In the genomic region with DNA sequence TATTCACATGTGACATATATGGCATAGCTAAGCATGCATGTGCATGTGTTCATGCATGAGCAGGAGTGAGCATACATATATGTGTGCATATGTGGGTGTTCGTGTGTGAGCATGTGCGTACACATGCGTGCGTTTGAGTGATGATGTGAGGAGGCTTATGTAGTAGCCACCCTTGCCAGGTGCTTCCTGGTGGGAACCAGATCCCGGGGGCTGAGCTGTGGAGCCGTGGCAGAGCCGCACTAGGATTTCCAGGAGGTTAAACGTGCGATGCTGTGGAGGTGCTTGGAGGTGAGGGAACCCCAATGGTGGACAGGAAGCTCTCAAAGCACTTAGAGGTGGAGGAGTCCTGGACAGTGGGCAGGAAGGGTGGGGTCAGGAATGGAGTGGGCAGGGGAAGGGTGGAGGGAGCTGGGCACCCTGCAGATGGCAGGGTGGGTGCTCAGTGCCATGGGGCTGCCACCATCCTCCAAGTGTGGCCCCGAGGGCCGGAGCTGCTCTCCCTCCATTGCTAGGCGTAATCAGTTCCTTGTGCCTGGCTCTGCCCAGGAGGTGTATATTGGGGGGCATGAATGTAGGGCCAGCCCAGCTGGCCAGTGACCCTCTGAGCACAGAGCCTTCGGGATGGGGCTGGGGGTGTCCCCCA, we compare ENCODE assay signal across 30 cellular contexts. TPM values are rescaled to one million over a fixed set of nuclear protein-coding genes. Genes with fewer than 3 reads are reported as not detected.
DNase-seq lines count a peak whose midpoint lies in the region; ATAC-seq, FAIRE-seq and TF ChIP-seq lines count a peak whose summit lies in the region.
"Had no signal": no experiment of that assay in that cellular context is flagged by ENCODE, and none has a peak within 500 bp of the region (broad histone marks: within the 10 kb centered on the region; RNA-seq: fewer than 3 reads in every experiment).

No MANE protein-coding gene starts in this region.

- no peaks in the 10 kb centered on the region for H3K36me3 Mint-ChIP-seq in activated CD8-positive, alpha-beta memory T cell treated with anti-CD3 and anti-CD28 coated beads, Interleukin-2, amount 10 ng/mL, durations not matched to agents 7 days and 5 days
- no peaks in the 10 kb centered on the region for H3K36me3 Mint-ChIP-seq in stimulated activated effector memory CD8-positive, alpha-beta T cell treated with anti-CD3 and anti-CD28 coated beads, Interleukin-12 subunit alpha, Interleukin-12 subunit beta, amount 100 ng/mL, for 72 hours
- H3K36me3 Mint-ChIP-seq: IgD-negative memory B cell, memory B cell had no signal

- H3K4me2 ChIP-seq in GM12878 (ENCODE audit: control insufficient read depth, insufficient read depth) = no peak overlapping the region

- no TSS peak for BruUV-seq in GM12878 (replicated peaks; lab: Mats Ljungman, UMichigan)

- intact Hi-C loops in GM12878 (cut with micrococcal nuclease; ENCODE audit: unreplicated experiment) (no loop called here), lower lobe of right lung (cut with DNase I) (no loop called here)

- TF ChIP-seq CTCF in GM12878 (IDR thresholded peaks at IDR 0.05 in 2 of 3, conservative IDR thresholded peaks at IDR 0.05 in 1 of 3; ENCODE audit: control insufficient read depth in 2 of 3, extremely low read depth in 1 of 3, insufficient read depth in 1 of 3, low read depth in 3 of 3, low read length in 3 of 3) (no peak), lower lobe of right lung (IDR thresholded peaks at IDR 0.05) (no peak)

- H3K4me3 ChIP-seq in GM12878 (no peak overlapping the region), lower lobe of right lung (no peak overlapping the region), MG63 (no peak overlapping the region)
- H3K4me3 ChIP-seq: colonic mucosa, esophagus muscularis mucosa, gastroesophageal sphincter, ovary had no signal

- H4K20me1 ChIP-seq in GM12878 (ENCODE audit: control insufficient read depth, insufficient read depth) = no peaks in the 10 kb centered on the region

- H3K4me3 Mint-ChIP-seq in activated CD8-positive, alpha-beta memory T cell treated with anti-CD3 and anti-CD28 coated beads, Interleukin-2, amount 10 ng/mL, durations not matched to agents 7 days and 5 days = no peak overlapping the region
- H3K4me3 Mint-ChIP-seq in stimulated activated effector memory CD8-positive, alpha-beta T cell treated with anti-CD3 and anti-CD28 coated beads, Interleukin-12 subunit alpha, Interleukin-12 subunit beta, amount 100 ng/mL, for 72 hours = no peak overlapping the region
- H3K4me3 Mint-ChIP-seq: activated naive CD8-positive, alpha-beta T cell treated with anti-CD3 and anti-CD28 coated beads, Interleukin-2, amount 50 U/mL, for 24 hours; brain; IgD-negative memory B cell; memory B cell; stimulated activated naive CD8-positive, alpha-beta T cell treated with anti-CD3 and anti-CD28 coated beads, Interleukin-15, Interleukin-2, amounts not matched to agents 100 ng/mL and 50 ng/mL, for 24 hours had no signal

- DNase-seq in activated CD8-positive, alpha-beta memory T cell treated with anti-CD3 and anti-CD28 coated beads, Interleukin-2, amount 10 ng/mL, durations not matched to agents 7 days and 5 days = no peak
- DNase-seq in activated CD8-positive, alpha-beta memory T cell treated with anti-CD3 and anti-CD28 coated beads, Interleukin-2, amount 50 U/mL, for 48 hours = no peak
- no peak for DNase-seq in GM12878 (ENCODE audit: low read depth, low spot score)
- no peak for DNase-seq in lower lobe of right lung
- DNase-seq in stimulated activated effector memory CD8-positive, alpha-beta T cell treated with anti-CD3 and anti-CD28 coated beads, Interleukin-12 subunit alpha, Interleukin-12 subunit beta, amount 100 ng/mL, for 72 hours (ENCODE audit: low spot score in 2 of 2) = no peak
- DNase-seq in MG63 = no peak
- DNase-seq in DMS153 (lab: John Stamatoyannopoulos, UW) = no peak
- DNase-seq: activated CD4-positive, alpha-beta T cell treated with anti-CD3 and anti-CD28 coated beads, Interleukin-2, amount 50 U/mL, for 4 hours; activated CD8-positive, alpha-beta memory T cell treated with anti-CD3 and anti-CD28 coated beads, Interleukin-2, amount 50 U/mL, for 4 hours; activated effector memory CD4-positive, alpha-beta T cell treated with Interleukin-2 at 50 U/mL for 16 hours; activated naive CD8-positive, alpha-beta T cell treated with anti-CD3 and anti-CD28 coated beads, Interleukin-2, amount 50 U/mL, for 24 hours; colonic mucosa; EL; NCI-H1105 treated with DMSO at 0.1 percent for 48 hours; NCI-H2081; NCI-H345; NCI-H774; T-helper 9 cell had no signal

- H3K9me3 ChIP-seq in GM12878 (replicated peaks; ENCODE audit: control insufficient read depth, insufficient read depth, low read length) = no peaks in the 10 kb centered on the region; the same call in 2 of the 3 replicates
- no peaks in the 10 kb centered on the region for H3K9me3 ChIP-seq in lower lobe of right lung
- H3K9me3 ChIP-seq in MG63 = no peaks in the 10 kb centered on the region
- H3K9me3 ChIP-seq: colonic mucosa, esophagus muscularis mucosa, gastroesophageal sphincter, ovary had no signal

- SMC1A ChIA-PET in GM12878 (lab: Charles Lee; ENCODE audit: uncharacterized antibody, unreplicated experiment) = no interaction called here

- H3K79me2 ChIP-seq in GM12878 (ENCODE audit: control insufficient read depth, insufficient read depth, low read length) = no peaks in the 10 kb centered on the region

- TF ChIP-seq RAD21 in GM12878 (IDR thresholded peaks at IDR 0.05; ENCODE audit: insufficient read depth, low read depth, low read length) = no peak

- RAD21 ChIA-PET in GM12878 (lab: Charles Lee; ENCODE audit: unreplicated experiment) = no interaction called here

- POLR2A ChIA-PET in GM12878 (lab: Charles Lee) = interaction anchor here (0.5 kb wide), 1 partner anchor 331 kb away, joined by 7 read pairs; no protein-coding TSS in a partner anchor

- TF ChIP-seq POLR2A in GM12878 (IDR thresholded peaks at IDR 0.05; ENCODE audit: low read depth, low read length) = no peak

- H3K36me3 ChIP-seq in GM12878 (ENCODE audit: control insufficient read depth in 2 of 2, insufficient read depth in 2 of 2, low read length in 1 of 2) (no peaks in the 10 kb centered on the region), lower lobe of right lung (no peaks in the 10 kb centered on the region), MG63 (no peaks in the 10 kb centered on the region)
- H3K36me3 ChIP-seq: colonic mucosa, ovary had no signal

- in situ Hi-C loops in GM12878 (cut with MboI) = loop anchor here (25.0 kb wide), 1 partner anchor 359 kb away; no protein-coding TSS in a partner anchor

- no peak for TF ChIP-seq EP300 in GM12878 (IDR thresholded peaks at IDR 0.05; ENCODE audit: borderline replicate concordance in 1 of 2, control insufficient read depth in 1 of 2, low read depth in 2 of 2, low read length in 2 of 2)

- H2AFZ ChIP-seq in GM12878 (ENCODE audit: control insufficient read depth, low read depth, low read length) = no peak overlapping the region

- CTCF ChIA-PET in activated CD8-positive, alpha-beta memory T cell treated with anti-CD3 and anti-CD28 coated beads, Interleukin-2, amount 10 ng/mL, durations not matched to agents 7 days and 5 days (lab: Charles Lee) = no interaction called here
- CTCF ChIA-PET in GM12878 (lab: Yijun Ruan, JAX) = no interaction called here

- no peaks in the 10 kb centered on the region for H3K4me1 Mint-ChIP-seq in activated CD8-positive, alpha-beta memory T cell treated with anti-CD3 and anti-CD28 coated beads, Interleukin-2, amount 10 ng/mL, durations not matched to agents 7 days and 5 days
- no peaks in the 10 kb centered on the region for H3K4me1 Mint-ChIP-seq in stimulated activated effector memory CD8-positive, alpha-beta T cell treated with anti-CD3 and anti-CD28 coated beads, Interleukin-12 subunit alpha, Interleukin-12 subunit beta, amount 100 ng/mL, for 72 hours
- H3K4me1 Mint-ChIP-seq: activated naive CD8-positive, alpha-beta T cell treated with anti-CD3 and anti-CD28 coated beads, Interleukin-2, amount 50 U/mL, for 24 hours; IgD-negative memory B cell had no signal

- H3K27me3 Mint-ChIP-seq in activated CD8-positive, alpha-beta memory T cell treated with anti-CD3 and anti-CD28 coated beads, Interleukin-2, amount 10 ng/mL, durations not matched to agents 7 days and 5 days = peaks cover under 1% of the 10 kb centered on the region
- H3K27me3 Mint-ChIP-seq: brain; stimulated activated naive CD8-positive, alpha-beta T cell treated with anti-CD3 and anti-CD28 coated beads, Interleukin-15, Interleukin-2, amounts not matched to agents 100 ng/mL and 50 ng/mL, for 24 hours had no signal

- H3K4me1 ChIP-seq in GM12878 (ENCODE audit: control insufficient read depth, insufficient read depth, low read length) = no peaks in the 10 kb centered on the region
- H3K4me1 ChIP-seq in lower lobe of right lung = peaks cover 19% of the 10 kb centered on the region
- H3K4me1 ChIP-seq: colonic mucosa had no signal

- 70% methylated on average over 13 of the region's 13 CpGs for WGBS in GM12878 (ENCODE audit: insufficient coverage, insufficient replicate concordance, low lambda C conversion rate, missing lambda C conversion rate)

- peak overlapping the region; percentile 30 for H3K27ac Mint-ChIP-seq in activated CD8-positive, alpha-beta memory T cell treated with anti-CD3 and anti-CD28 coated beads, Interleukin-2, amount 10 ng/mL, durations not matched to agents 7 days and 5 days
- H3K27ac Mint-ChIP-seq in stimulated activated effector memory CD8-positive, alpha-beta T cell treated with anti-CD3 and anti-CD28 coated beads, Interleukin-12 subunit alpha, Interleukin-12 subunit beta, amount 100 ng/mL, for 72 hours = peak overlapping the region; percentile 7
- H3K27ac Mint-ChIP-seq: activated naive CD8-positive, alpha-beta T cell treated with anti-CD3 and anti-CD28 coated beads, Interleukin-2, amount 50 U/mL, for 24 hours; IgD-negative memory B cell; memory B cell; stimulated activated naive CD8-positive, alpha-beta T cell treated with anti-CD3 and anti-CD28 coated beads, Interleukin-15, Interleukin-2, amounts not matched to agents 100 ng/mL and 50 ng/mL, for 24 hours had no signal

- no peak for ATAC-seq in activated CD8-positive, alpha-beta memory T cell treated with anti-CD3 and anti-CD28 coated beads, Interleukin-2, amount 10 ng/mL, durations not matched to agents 7 days and 5 days
- ATAC-seq in GM12878 (no peak), lower lobe of right lung (no peak), HG02840 (IDR thresholded peaks at IDR 0.05; ENCODE audit: low FRiP score, unreplicated experiment) (no peak)
- no peak for ATAC-seq in stimulated activated effector memory CD8-positive, alpha-beta T cell treated with anti-CD3 and anti-CD28 coated beads, Interleukin-12 subunit alpha, Interleukin-12 subunit beta, amount 100 ng/mL, for 72 hours
- ATAC-seq: activated naive CD8-positive, alpha-beta T cell treated with anti-CD3 and anti-CD28 coated beads, Interleukin-2, amount 50 U/mL, for 24 hours; gastroesophageal sphincter; HCT116 had no signal

- H3K27ac ChIP-seq in GM12878 (ENCODE audit: control insufficient read depth, insufficient read depth) (no peak overlapping the region), lower lobe of right lung (peak overlapping the region; percentile 9)
- H3K27ac ChIP-seq: 22Rv1, colonic mucosa, ovary had no signal

- FAIRE-seq in GM12878 (lab: Jason Lieb, UNC) = no peak
- FAIRE-seq: GM19239, islet of Langerhans had no signal

- no peak overlapping the region for H3K9ac ChIP-seq in GM12878 (ENCODE audit: control insufficient read depth, insufficient read depth, low read length)

- H3K27me3 ChIP-seq in GM12878 (replicated peaks in 1 of 2; ENCODE audit: control insufficient read depth in 2 of 2, insufficient read depth in 2 of 2, low read length in 1 of 2) (no peaks in the 10 kb centered on the region), lower lobe of right lung (ENCODE audit: low read depth) (no peaks in the 10 kb centered on the region), MG63 (no peaks in the 10 kb centered on the region)
- H3K27me3 ChIP-seq: colonic mucosa, ovary had no signal

- H3K9me3 Mint-ChIP-seq in activated CD8-positive, alpha-beta memory T cell treated with anti-CD3 and anti-CD28 coated beads, Interleukin-2, amount 10 ng/mL, durations not matched to agents 7 days and 5 days (ENCODE audit: low read depth) = peaks cover 10% of the 10 kb centered on the region
- no peaks in the 10 kb centered on the region for H3K9me3 Mint-ChIP-seq in stimulated activated effector memory CD8-positive, alpha-beta T cell treated with anti-CD3 and anti-CD28 coated beads, Interleukin-12 subunit alpha, Interleukin-12 subunit beta, amount 100 ng/mL, for 72 hours
- H3K9me3 Mint-ChIP-seq: memory B cell had no signal

RNA-seq across cellular contexts. Expression of a gene that starts 48.5 kb away (rescaled TPM):
- 1 to 10 TPM; 5.2 to 7.3 TPM for total RNA-seq in activated CD8-positive, alpha-beta memory T cell treated with anti-CD3 and anti-CD28 coated beads, Interleukin-2, amount 10 ng/mL, durations not matched to agents 7 days and 5 days
- total RNA-seq in GM12878 (2013; cell fraction: nucleolus; rRNA removed) = 0.65 and 0.71 TPM in 2 replicates
- total RNA-seq in GM12878 (2014; rRNA removed) (under 0.01 TPM in 1 of 2 replicates, not detected in the other), GM12878 (2014; rRNA removed; fragmentation: Illumina TruSeq; extraction: Trizol) (0.09 TPM in 1 of 2 replicates, not detected in the other), GM12878 (2021) (0.49 and 0.90 TPM in 2 replicates), lower lobe of right lung (45.1 TPM)
- polyA plus RNA-seq in GM12878 (2011; ENCODE audit: low read depth) = 0.34 TPM
- polyA plus RNA-seq in GM12878 (2011; rRNA removed) (0.01 and 0.07 TPM in 2 replicates), GM12878 (2014; fragmentation: Illumina TruSeq; extraction: Trizol) (not detected in 2 replicates), GM12878 (2014; fragmentation: Nextera tagmentation; extraction: Ambion mirVana) (not detected), GM12878 (2014; rRNA removed) (0.09 and 0.15 TPM in 2 replicates), GM12878 (2016; fragmentation: Nextera tagmentation; extraction: Ambion mirVana) (under 1 TPM; 0.23 to 0.39 TPM)
- 0.15 and 0.16 TPM in 2 replicates for polyA plus RNA-seq in GM12878 (2011; cell fraction: cytosol; rRNA removed)
- polyA plus RNA-seq in GM12878 (2011; cell fraction: nucleus; rRNA removed) = 1.3 and 2.4 TPM in 2 replicates
- polyA plus RNA-seq in GM12878 (2012) = 1.3 and 2.7 TPM in 2 replicates
- not detected in 2 replicates for polyA minus RNA-seq in GM12878 (2011; rRNA and poly(A)+ RNA removed)
- polyA minus RNA-seq in GM12878 (2011; cell fraction: cytosol; rRNA and poly(A)+ RNA removed) = not detected in 2 replicates
- polyA minus RNA-seq in GM12878 (2011; cell fraction: nucleus; rRNA and poly(A)+ RNA removed) = 0.10 and 0.12 TPM in 2 replicates
- total RNA-seq in MG63 (2014; rRNA removed; shearing (Covaris generic); ENCODE audit: low replicate concordance) = 22.4 and 26.4 TPM in 2 replicates
